9 cellular contexts compared by ENCODE assay signal in genomic region chr6:41167173-41167963, GRCh38. TPM values are rescaled to one million over a fixed set of nuclear protein-coding genes. Genes with fewer than 3 reads are reported as not detected.
DNase-seq lines count a peak whose midpoint lies in the region; ATAC-seq, FAIRE-seq and TF ChIP-seq lines count a peak whose summit lies in the region.
"Had no signal": no experiment of that assay in that cellular context is flagged by ENCODE, and none has a peak within 500 bp of the region (broad histone marks: within the 10 kb centered on the region; RNA-seq: fewer than 3 reads in every experiment).

No MANE protein-coding gene starts in this region.

- no peaks in the 10 kb centered on the region for H3K36me3 ChIP-seq in K562 (ENCODE audit: control insufficient read depth, insufficient read depth, low read length)

- H3K9me1 ChIP-seq in K562 (ENCODE audit: control insufficient read depth, insufficient read depth, low read length), result no peaks in the 10 kb centered on the region

- intact Hi-C loops in K562 (cut with micrococcal nuclease), result no loop called here

- no TSS peak for BruUV-seq in K562 (replicated peaks; lab: Mats Ljungman, UMichigan)

- TF ChIP-seq RAD21 in K562 (CRISPR knock-in tag; conservative IDR thresholded peaks at IDR 0.05 in 1 of 2, IDR thresholded peaks at IDR 0.05 in 1 of 2), result no peak

- no peaks in the 10 kb centered on the region for H3K4me1 ChIP-seq in K562 (replicated peaks in 1 of 2; ENCODE audit: control insufficient read depth in 2 of 2, insufficient read depth in 2 of 2, low read length in 2 of 2)

- ATAC-seq in K562, result peak; percentile 67; the same call in 2 of the 3 replicates
- ATAC-seq in left lobe of liver, result no peak

- H3K79me2 ChIP-seq in K562 (ENCODE audit: control insufficient read depth, insufficient read depth, low read length), result no peaks in the 10 kb centered on the region

- in situ Hi-C loops in Caki2 (cut with HindIII; ENCODE audit: low pct_unique_long_range_greater_than_20kb, low sequenced_read_pairs) (no loop called here), K562 (cut with MboI) (no loop called here)

- CTCF ChIA-PET in K562 (lab: Yijun Ruan, JAX; ENCODE audit: low intra/inter-chr PET ratio), result no interaction called here

- TF ChIP-seq CTCF in LNCaP clone FGC (IDR thresholded peaks at IDR 0.05; ENCODE audit: control insufficient read depth, extremely low read depth, insufficient read depth) (no peak), K562 (IDR thresholded peaks at IDR 0.05 in 2 of 3, conservative IDR thresholded peaks at IDR 0.05 in 1 of 3; ENCODE audit: insufficient read depth in 2 of 3, low read depth in 1 of 3, low read length in 3 of 3) (no peak)

- H3K27ac ChIP-seq in K562 (ENCODE audit: extremely low read depth, low read depth, low read length), result no peak overlapping the region

- no peak for TF ChIP-seq EP300 in K562 (IDR thresholded peaks at IDR 0.05; ENCODE audit: low read length)

- no peaks in the 10 kb centered on the region for H3K9me3 ChIP-seq in K562 (replicated peaks; ENCODE audit: control insufficient read depth, insufficient read depth, low read depth, low read length)

- no peak overlapping the region for H3K9ac ChIP-seq in K562 (ENCODE audit: insufficient read depth in 1 of 2, low read depth in 2 of 2, low read length in 2 of 2)

- TF ChIP-seq POLR2A in K562 (conservative IDR thresholded peaks at IDR 0.05), result no peak

- H2AFZ ChIP-seq in K562 (ENCODE audit: low read depth, low read length), result no peak overlapping the region

- H4K20me1 ChIP-seq in K562 (replicated peaks; ENCODE audit: control insufficient read depth, insufficient read depth, low read length), result peaks cover 7% of the 10 kb centered on the region; the same call in 1 of the 2 replicates

- H3K4me3 ChIP-seq in LNCaP clone FGC (ENCODE audit: low read depth, low read length), result no peak overlapping the region
- H3K4me3 ChIP-seq in K562, result no peak overlapping the region

- H3K4me2 ChIP-seq in K562 (ENCODE audit: insufficient read depth, low read length), result no peak overlapping the region

- peak; percentile 33 for DNase-seq in Caki2 (ENCODE audit: low read depth)
- DNase-seq in LNCaP clone FGC (ENCODE audit: low read depth), result peak; percentile 18
- peak in 1 of 4 experiments; percentile 17 for DNase-seq in K562 (ENCODE audit: extremely low read depth in 1 of 4, low spot score in 3 of 4)
- peak; percentile 22 for DNase-seq in left lobe of liver (ENCODE audit: low spot score)
- no peak for DNase-seq in effector CD4-positive, alpha-beta T cell
- no peak for DNase-seq in cerebellum (ENCODE audit: low spot score)
- DNase-seq in mesenteric fat pad (ENCODE audit: low spot score), result no peak
- DNase-seq in NCI-H146 (lab: John Stamatoyannopoulos, UW), result no peak
- DNase-seq: T1000 had no signal

- POLR2A ChIA-PET in K562 (lab: Yijun Ruan, JAX), result interaction anchor here (1.8 kb wide), 1 partner anchor 10 kb away, joined by 6 read pairs; no protein-coding TSS in a partner anchor

- FAIRE-seq in K562 (lab: Jason Lieb, UNC), result no peak

- WGBS in K562 (ENCODE audit: insufficient coverage, low coverage, missing lambda C conversion rate), result 2% methylated on average over 5 of the region's 5 CpGs

- peaks cover 7 to 37% of the 10 kb centered on the region in 2 experiments for H3K27me3 ChIP-seq in K562 (ENCODE audit: control insufficient read depth in 2 of 2, insufficient read depth in 2 of 2, low read length in 2 of 2)

TF ChIP-seq in K562, 482 proteins besides CTCF, POLR2A, EP300 and RAD21 (continues in another document):
- TF ChIP-seq ZSCAN32 (CRISPR knock-in tag; IDR thresholded peaks at IDR 0.05) (peak; percentile 61; the same call in 1 of the 2 replicates), COPS2 (conservative IDR thresholded peaks at IDR 0.05) (no peak), EHMT2 (IDR thresholded peaks at IDR 0.05) (peak; percentile 93), ZNF551 (CRISPR knock-in tag; IDR thresholded peaks at IDR 0.05) (no peak), ZNF77 (CRISPR knock-in tag; IDR thresholded peaks at IDR 0.05) (no peak), ZFP30 (CRISPR knock-in tag; IDR thresholded peaks at IDR 0.05; ENCODE audit: borderline replicate concordance) (no peak)
- TF ChIP-seq, protein P1, sequence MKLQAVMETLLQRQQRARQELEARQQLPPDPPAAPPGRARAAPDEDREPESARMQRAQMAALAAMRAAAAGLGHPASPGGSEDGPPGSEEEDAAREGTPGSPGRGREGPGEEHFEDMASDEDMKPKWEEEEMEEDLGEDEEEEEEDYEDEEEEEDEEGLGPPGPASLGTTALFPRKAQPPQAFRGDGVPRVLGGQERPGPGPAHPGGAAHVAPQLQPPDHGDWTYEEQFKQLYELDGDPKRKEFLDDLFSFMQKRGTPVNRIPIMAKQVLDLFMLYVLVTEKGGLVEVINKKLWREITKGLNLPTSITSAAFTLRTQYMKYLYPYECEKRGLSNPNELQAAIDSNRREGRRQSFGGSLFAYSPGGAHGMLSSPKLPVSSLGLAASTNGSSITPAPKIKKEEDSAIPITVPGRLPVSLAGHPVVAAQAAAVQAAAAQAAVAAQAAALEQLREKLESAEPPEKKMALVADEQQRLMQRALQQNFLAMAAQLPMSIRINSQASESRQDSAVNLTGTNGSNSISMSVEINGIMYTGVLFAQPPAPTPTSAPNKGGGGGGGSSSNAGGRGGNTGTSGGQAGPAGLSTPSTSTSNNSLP (IDR thresholded peaks at IDR 0.05; ENCODE audit: borderline replicate concordance, low read depth, low read length), result no peak

RNA-seq across cellular contexts. Expression of gene TREM2, which starts 4.5 kb away (rescaled TPM):
- total RNA-seq in Caki2 (2014; rRNA removed; shearing (Covaris generic); ENCODE audit: low replicate concordance), result not detected in 2 replicates
- not detected in 2 replicates for total RNA-seq in K562 (2011; cell fraction: chromatin; rRNA removed; ENCODE audit: low replicate concordance)
- total RNA-seq in K562 (2011; cell fraction: nucleolus; rRNA removed), result not detected in 2 replicates
- not detected in 2 replicates for total RNA-seq in K562 (2011; cell fraction: nucleoplasm; rRNA removed)
- total RNA-seq in K562 (2014; rRNA removed), result not detected in 2 replicates
- total RNA-seq in K562 (2014; rRNA removed; fragmentation: Illumina TruSeq; extraction: Trizol), result not detected in 2 replicates
- not detected in 2 replicates for total RNA-seq in K562 (2015; rRNA removed; fragmentation: Illumina TruSeq; extraction: Trizol)
- not detected in 2 replicates for total RNA-seq in K562 (2021)
- not detected in 2 replicates for polyA plus RNA-seq in K562 (2011; rRNA removed)
- polyA plus RNA-seq in K562 (2011; cell fraction: cytosol; rRNA removed), result not detected in 2 replicates
- polyA plus RNA-seq in K562 (2011; cell fraction: nucleus; rRNA removed), result not detected in 2 replicates
- polyA plus RNA-seq in K562 (2012), result not detected in 2 replicates
- not detected in 2 replicates for polyA plus RNA-seq in K562 (2014; fragmentation: Illumina TruSeq; extraction: Trizol)
- not detected for polyA plus RNA-seq in K562 (2014; fragmentation: Nextera tagmentation; extraction: Ambion mirVana)
- not detected in 2 replicates for polyA plus RNA-seq in K562 (2014; rRNA removed)
- polyA minus RNA-seq in K562 (2011; rRNA and poly(A)+ RNA removed), result not detected in 2 replicates
- not detected in 2 replicates for polyA minus RNA-seq in K562 (2011; cell fraction: cytosol; rRNA and poly(A)+ RNA removed)
- polyA minus RNA-seq in K562 (2011; cell fraction: nucleus; rRNA and poly(A)+ RNA removed), result not detected in 2 replicates
- 0.28 TPM for total RNA-seq in left lobe of liver
- 6.0 TPM for total RNA-seq in cerebellum
- total RNA-seq in mesenteric fat pad, result 11.0 TPM

RNA-seq across cellular contexts. Expression of gene TREML1, which starts 13.2 kb away (rescaled TPM):
- total RNA-seq in Caki2 (2014; rRNA removed; shearing (Covaris generic); ENCODE audit: low replicate concordance), result not detected in 2 replicates
- not detected in 2 replicates for total RNA-seq in K562 (2011; cell fraction: chromatin; rRNA removed; ENCODE audit: low replicate concordance)
- not detected in 2 replicates for total RNA-seq in K562 (2011; cell fraction: nucleolus; rRNA removed)
- total RNA-seq in K562 (2011; cell fraction: nucleoplasm; rRNA removed), result not detected in 2 replicates
- total RNA-seq in K562 (2014; rRNA removed) (not detected in 2 replicates), K562 (2014; rRNA removed; fragmentation: Illumina TruSeq; extraction: Trizol) (not detected in 2 replicates), K562 (2015; rRNA removed; fragmentation: Illumina TruSeq; extraction: Trizol) (not detected in 2 replicates), K562 (2021) (not detected in 2 replicates), left lobe of liver (not detected), cerebellum (not detected), mesenteric fat pad (0.55 TPM)
- polyA plus RNA-seq in K562 (2011; rRNA removed) (not detected in 2 replicates), K562 (2014; fragmentation: Illumina TruSeq; extraction: Trizol) (not detected in 2 replicates), K562 (2014; fragmentation: Nextera tagmentation; extraction: Ambion mirVana) (not detected), K562 (2014; rRNA removed) (not detected in 2 replicates)
- not detected in 2 replicates for polyA plus RNA-seq in K562 (2011; cell fraction: cytosol; rRNA removed)
- not detected in 2 replicates for polyA plus RNA-seq in K562 (2011; cell fraction: nucleus; rRNA removed)
- not detected in 2 replicates for polyA plus RNA-seq in K562 (2012)
- not detected in 2 replicates for polyA minus RNA-seq in K562 (2011; rRNA and poly(A)+ RNA removed)
- polyA minus RNA-seq in K562 (2011; cell fraction: cytosol; rRNA and poly(A)+ RNA removed), result not detected in 2 replicates
- not detected in 2 replicates for polyA minus RNA-seq in K562 (2011; cell fraction: nucleus; rRNA and poly(A)+ RNA removed)

RNA-seq across cellular contexts. Expression of gene TREML2, which starts 33.6 kb away (rescaled TPM):
- total RNA-seq in Caki2 (2014; rRNA removed; shearing (Covaris generic); ENCODE audit: low replicate concordance), result not detected in 2 replicates
- total RNA-seq in K562 (2011; cell fraction: chromatin; rRNA removed; ENCODE audit: low replicate concordance), result 1.7 and 1.9 TPM in 2 replicates
- total RNA-seq in K562 (2011; cell fraction: nucleolus; rRNA removed), result 2.0 and 4.3 TPM in 2 replicates
- 3.6 and 4.0 TPM in 2 replicates for total RNA-seq in K562 (2011; cell fraction: nucleoplasm; rRNA removed)
- total RNA-seq in K562 (2014; rRNA removed), result 1.8 and 2.6 TPM in 2 replicates
- 1.2 and 1.4 TPM in 2 replicates for total RNA-seq in K562 (2014; rRNA removed; fragmentation: Illumina TruSeq; extraction: Trizol)
- total RNA-seq in K562 (2015; rRNA removed; fragmentation: Illumina TruSeq; extraction: Trizol), result 0.62 and 0.64 TPM in 2 replicates
- total RNA-seq in K562 (2021), result 1.9 and 2.2 TPM in 2 replicates
- polyA plus RNA-seq in K562 (2011; rRNA removed), result 0.34 and 0.86 TPM in 2 replicates
- 0.34 and 1.5 TPM in 2 replicates for polyA plus RNA-seq in K562 (2011; cell fraction: cytosol; rRNA removed)
- 0.11 and 0.46 TPM in 2 replicates for polyA plus RNA-seq in K562 (2011; cell fraction: nucleus; rRNA removed)
- polyA plus RNA-seq in K562 (2012), result 2.1 and 7.3 TPM in 2 replicates
- polyA plus RNA-seq in K562 (2014; fragmentation: Illumina TruSeq; extraction: Trizol), result 2.9 and 3.3 TPM in 2 replicates
- under 1 TPM; 0.20 to 0.27 TPM for polyA plus RNA-seq in K562 (2014; fragmentation: Nextera tagmentation; extraction: Ambion mirVana)
- polyA plus RNA-seq in K562 (2014; rRNA removed), result 1.3 and 1.6 TPM in 2 replicates
- 0.39 and 1.2 TPM in 2 replicates for polyA minus RNA-seq in K562 (2011; rRNA and poly(A)+ RNA removed)
- polyA minus RNA-seq in K562 (2011; cell fraction: cytosol; rRNA and poly(A)+ RNA removed), result 0.76 TPM in 1 of 2 replicates, not detected in the other
- 0.11 and 0.54 TPM in 2 replicates for polyA minus RNA-seq in K562 (2011; cell fraction: nucleus; rRNA and poly(A)+ RNA removed)
- total RNA-seq in left lobe of liver, result 0.08 TPM
- 0.09 TPM for total RNA-seq in cerebellum
- total RNA-seq in mesenteric fat pad, result 1.0 TPM

Comparison
In these comparisons a context has a peak if more than half of its experiments do, and no peak if none do; other contexts are left out.
1. DNase-seq: peak in Caki2 (single experiment), LNCaP clone FGC (single experiment) and left lobe of liver (single experiment); none in effector CD4-positive, alpha-beta T cell (single experiment), cerebellum (single experiment), mesenteric fat pad (single experiment) and NCI-H146 (single experiment).